In the genomic region with DNA sequence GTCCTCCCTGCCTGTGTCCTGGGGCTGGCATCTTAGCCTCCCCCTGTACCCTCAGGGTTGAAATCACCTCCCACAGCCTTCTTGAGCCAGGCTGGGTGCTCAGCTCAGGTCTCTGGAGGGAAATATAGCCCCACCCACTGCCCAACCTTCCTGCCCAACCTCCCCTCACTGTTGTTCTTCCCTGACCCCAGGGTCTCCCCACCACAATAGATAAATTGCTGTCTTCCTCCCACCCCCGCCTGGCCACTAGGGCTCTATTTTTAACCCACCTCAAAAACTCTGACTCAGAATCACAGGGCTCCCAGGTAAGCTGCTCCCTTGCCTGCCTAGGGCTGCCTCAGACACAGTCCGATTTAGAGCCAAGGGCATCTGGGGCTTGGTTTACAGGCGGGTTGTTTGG, we compare ENCODE assay signal across 25 cellular contexts. TPM values are rescaled to one million over a fixed set of nuclear protein-coding genes. Genes with fewer than 3 reads are reported as not detected.
"Had no signal": no experiment of that assay in that cellular context is flagged by ENCODE, and none has a peak within 500 bp of the region (broad histone marks: within the 10 kb centered on the region; RNA-seq: fewer than 3 reads in every experiment).

No MANE protein-coding gene starts in this region.

- H3K4me3 ChIP-seq: coronary artery, dorsolateral prefrontal cortex, left ventricle myocardium inferior, lower lobe of right lung, neural progenitor cell, ovary, suprapubic skin, thyroid gland had no signal

- H3K4me2 ChIP-seq: neural progenitor cell had no signal

- H2AFZ ChIP-seq: neural progenitor cell had no signal

- H3K9me3 Mint-ChIP-seq: immature natural killer cell; memory B cell; mesothelial cell of epicardium; natural killer cell treated with Interleukin-12 subunit alpha and Interleukin-12 subunit beta and Interleukin-15 and Interleukin-18, amount 100 ng/mL, for 72 hours; neural progenitor cell; stimulated activated effector memory CD8-positive, alpha-beta T cell treated with anti-CD3 and anti-CD28 coated beads, Interleukin-12 subunit alpha, Interleukin-12 subunit beta, amount 100 ng/mL, for 72 hours; type B pancreatic cell had no signal

- H3K36me3 ChIP-seq: left ventricle myocardium inferior, lower lobe of right lung, neural progenitor cell, ovary, suprapubic skin, thyroid gland had no signal

- H3K9me3 ChIP-seq: left ventricle myocardium inferior, lower lobe of right lung, ovary, suprapubic skin, thyroid gland had no signal

- H3K4me3 Mint-ChIP-seq: immature natural killer cell; memory B cell; mesothelial cell of epicardium; natural killer cell treated with Interleukin-12 subunit alpha and Interleukin-12 subunit beta and Interleukin-15 and Interleukin-18, amount 100 ng/mL, for 72 hours; neural progenitor cell; stimulated activated effector memory CD8-positive, alpha-beta T cell treated with anti-CD3 and anti-CD28 coated beads, Interleukin-12 subunit alpha, Interleukin-12 subunit beta, amount 100 ng/mL, for 72 hours; type B pancreatic cell had no signal

- H3K4me1 Mint-ChIP-seq: immature natural killer cell; memory B cell; mesothelial cell of epicardium; stimulated activated effector memory CD8-positive, alpha-beta T cell treated with anti-CD3 and anti-CD28 coated beads, Interleukin-12 subunit alpha, Interleukin-12 subunit beta, amount 100 ng/mL, for 72 hours had no signal

- H3K27ac Mint-ChIP-seq: immature natural killer cell; memory B cell; mesothelial cell of epicardium; natural killer cell treated with Interleukin-12 subunit alpha and Interleukin-12 subunit beta and Interleukin-15 and Interleukin-18, amount 100 ng/mL, for 72 hours; neural progenitor cell; stimulated activated effector memory CD8-positive, alpha-beta T cell treated with anti-CD3 and anti-CD28 coated beads, Interleukin-12 subunit alpha, Interleukin-12 subunit beta, amount 100 ng/mL, for 72 hours; type B pancreatic cell had no signal

- H3K27ac ChIP-seq: coronary artery, dorsolateral prefrontal cortex, left ventricle myocardium inferior, lower lobe of right lung, neural progenitor cell, ovary, suprapubic skin, thyroid gland had no signal

- ATAC-seq: lower lobe of right lung; natural killer cell treated with Interleukin-12 subunit alpha and Interleukin-12 subunit beta and Interleukin-15 and Interleukin-18, amount 100 ng/mL, for 72 hours; stimulated activated effector memory CD8-positive, alpha-beta T cell treated with anti-CD3 and anti-CD28 coated beads, Interleukin-12 subunit alpha, Interleukin-12 subunit beta, amount 100 ng/mL, for 72 hours; stimulated activated naive CD8-positive, alpha-beta T cell treated with anti-CD3 and anti-CD28 coated beads, Interleukin-15, Interleukin-2, amounts not matched to agents 100 U/mL and 50 U/mL, for 24 hours had no signal

- H3K36me3 Mint-ChIP-seq: immature natural killer cell; memory B cell; mesothelial cell of epicardium; natural killer cell treated with Interleukin-12 subunit alpha and Interleukin-12 subunit beta and Interleukin-15 and Interleukin-18, amount 100 ng/mL, for 72 hours; neural progenitor cell; stimulated activated effector memory CD8-positive, alpha-beta T cell treated with anti-CD3 and anti-CD28 coated beads, Interleukin-12 subunit alpha, Interleukin-12 subunit beta, amount 100 ng/mL, for 72 hours; type B pancreatic cell had no signal

- H3K4me1 ChIP-seq: lower lobe of right lung, neural progenitor cell, suprapubic skin had no signal

- DNase-seq: dorsolateral prefrontal cortex; effector CD8-positive, alpha-beta T cell; foreskin melanocyte; head of caudate nucleus; hippocampal formation; immature natural killer cell; left ventricle myocardium inferior; lower lobe of right lung; nucleus accumbens; ovary; small intestine; stimulated activated CD4-positive, alpha-beta T cell treated with anti-CD3 and anti-CD28 coated beads, Interleukin-12 subunit alpha, Interleukin-12 subunit beta, amount 100 ng/mL, for 4 hours; stimulated activated CD4-positive, alpha-beta T cell treated with anti-CD3 and anti-CD28 coated beads, Interleukin-4, amount 100 ng/mL, for 1 hour; stimulated activated CD8-positive, alpha-beta memory T cell treated with anti-CD3 and anti-CD28 coated beads, Interleukin-4, amount 100 ng/mL, for 48 hours; stimulated activated naive CD8-positive, alpha-beta T cell treated with anti-CD3 and anti-CD28 coated beads, Interleukin-15, Interleukin-2, amounts not matched to agents 100 U/mL and 50 U/mL, for 24 hours; thyroid gland had no signal

RNA-seq across cellular contexts. Expression of gene HCN4, which starts 15.0 kb away (rescaled TPM):
- total RNA-seq: natural killer cell treated with Interleukin-12 subunit alpha and Interleukin-12 subunit beta and Interleukin-15 and Interleukin-18, amount 100 ng/mL, for 72 hours; ovary; posterior vena cava had no signal
